In genomic region chr2:229223107-229223506, GRCh38 we compare ENCODE assay signal across 25 cellular contexts.
"Had no signal": no experiment of that assay in that cellular context is flagged by ENCODE, and none has a peak within 500 bp of the region (broad histone marks: within the 10 kb centered on the region; RNA-seq: fewer than 3 reads in every experiment).

No MANE protein-coding gene starts in this region.

- H3K4me1 ChIP-seq: colonic mucosa, esophagus squamous epithelium, gastrocnemius medialis, left lung, lower lobe of right lung had no signal

- DNase-seq: colonic mucosa; cortex of kidney; effector CD8-positive, alpha-beta T cell; effector memory CD8-positive, alpha-beta T cell; endodermal cell; erythroblast; esophagus squamous epithelium; foreskin melanocyte; gastrocnemius medialis; glutamatergic neuron; head of caudate nucleus; heart right ventricle; hippocampal formation; left cardiac atrium; left lung; left ventricle myocardium superior; lower lobe of right lung; mesenchymal stem cell; mucosa of descending colon; naive B cell had no signal

- H3K27me3 ChIP-seq: colonic mucosa, esophagus squamous epithelium, gastrocnemius medialis, heart right ventricle, left lung had no signal

- H3K4me3 ChIP-seq: colonic mucosa, esophagus squamous epithelium, gastrocnemius medialis, heart right ventricle, left lung, lower lobe of right lung, mucosa of descending colon had no signal

- H3K27ac ChIP-seq: colonic mucosa, epithelial cell of prostate, esophagus squamous epithelium, gastrocnemius medialis, heart right ventricle, left lung, lower lobe of right lung had no signal

- H3K9me3 ChIP-seq: colonic mucosa, esophagus squamous epithelium, gastrocnemius medialis, left lung, lower lobe of right lung, mucosa of descending colon had no signal

- FAIRE-seq: endometrium, islet of Langerhans, keratinocyte had no signal

- H3K36me3 ChIP-seq: colonic mucosa, esophagus squamous epithelium, gastrocnemius medialis, heart right ventricle, left lung, lower lobe of right lung had no signal

- ATAC-seq: effector memory CD8-positive, alpha-beta T cell; esophagus mucosa; gastrocnemius medialis; heart right ventricle; left cardiac atrium; left lung; left ventricle myocardium superior; lower lobe of right lung; mucosa of descending colon had no signal
